In genomic region chr11:118412921-118413320, GRCh38 we compare ENCODE assay signal across 23 cellular contexts. TPM values are rescaled to one million over a fixed set of nuclear protein-coding genes. Genes with fewer than 3 reads are reported as not detected.
DNase-seq lines count a peak whose midpoint lies in the region; ATAC-seq and TF ChIP-seq lines count a peak whose summit lies in the region.
"Had no signal": no experiment of that assay in that cellular context is flagged by ENCODE, and none has a peak within 500 bp of the region (broad histone marks: within the 10 kb centered on the region; RNA-seq: fewer than 3 reads in every experiment).

No MANE protein-coding gene starts in this region.

- no TSS peak for BruUV-seq in Panc1 (replicated peaks; lab: Mats Ljungman, UMichigan)

- CTCF ChIA-PET in activated CD4-positive, alpha-beta T cell treated with anti-CD3 and anti-CD28 coated beads, Interleukin-2, amount 10 ng/mL, durations not matched to agents 7 days and 5 days (lab: Charles Lee) = interaction anchor here (0.8 to 2.5 kb wide), 6 partner anchors 10 to 63 kb away, joined by 3 to 11 read pairs (median 3); no protein-coding TSS in a partner anchor
- CTCF ChIA-PET in CD8-positive, alpha-beta memory T cell (lab: Charles Lee) = no interaction called here
- CTCF ChIA-PET in Panc1 (lab: Charles Lee) = no interaction called here

- no peak overlapping the region for H3K4me3 Mint-ChIP-seq in activated CD4-positive, alpha-beta T cell treated with anti-CD3 and anti-CD28 coated beads, Interleukin-2, amount 10 ng/mL, durations not matched to agents 7 days and 5 days
- no peak overlapping the region for H3K4me3 Mint-ChIP-seq in CD8-positive, alpha-beta memory T cell
- H3K4me3 Mint-ChIP-seq in natural killer cell treated with Interleukin-12 subunit alpha and Interleukin-12 subunit beta and Interleukin-15 and Interleukin-18, amount 100 ng/mL, for 72 hours = no peak overlapping the region
- H3K4me3 Mint-ChIP-seq: CD8-positive, alpha-beta T cell; GM23338; HFFc6 had no signal

- no peaks in the 10 kb centered on the region for H3K9me3 Mint-ChIP-seq in activated CD4-positive, alpha-beta T cell treated with anti-CD3 and anti-CD28 coated beads, Interleukin-2, amount 10 ng/mL, durations not matched to agents 7 days and 5 days
- H3K9me3 Mint-ChIP-seq in CD8-positive, alpha-beta memory T cell = no peaks in the 10 kb centered on the region
- no peaks in the 10 kb centered on the region for H3K9me3 Mint-ChIP-seq in natural killer cell treated with Interleukin-12 subunit alpha and Interleukin-12 subunit beta and Interleukin-15 and Interleukin-18, amount 100 ng/mL, for 72 hours
- H3K9me3 Mint-ChIP-seq: CD8-positive, alpha-beta T cell; GM23338; HFFc6 had no signal

- no peak for DNase-seq in activated CD4-positive, alpha-beta T cell treated with anti-CD3 and anti-CD28 coated beads, Interleukin-2, amount 10 ng/mL, durations not matched to agents 7 days and 5 days
- DNase-seq in activated CD4-positive, alpha-beta T cell treated with anti-CD3 and anti-CD28 coated beads for 1 hour = no peak
- no peak for DNase-seq in CD8-positive, alpha-beta memory T cell
- no peak for DNase-seq in Panc1 (ENCODE audit: low read depth, low spot score)
- DNase-seq in mucosa of descending colon = peak in 1 of 3 donors; percentile 17
- no peak for DNase-seq in kidney glomerular epithelial cell (lab: John Stamatoyannopoulos, UW)
- DNase-seq in natural killer cell treated with Interleukin-12 subunit alpha and Interleukin-12 subunit beta and Interleukin-15 and Interleukin-18, amount 100 ng/mL, for 72 hours (ENCODE audit: low spot score) = no peak
- DNase-seq: AML-193; CD8-positive, alpha-beta T cell; DMS 273 treated with DMSO at 0.1 percent for 48 hours; DND-41; HFFc6; KBM-7; MV-4-11; NCI-H2029; NCI-H446; NCI-H526; Peyer's patch; SIG-M5 had no signal

- H3K27me3 ChIP-seq in CD8-positive, alpha-beta memory T cell (ENCODE audit: insufficient read depth, low read length, poor library complexity, severe bottlenecking) = no peaks in the 10 kb centered on the region
- H3K27me3 ChIP-seq in Panc1 (ENCODE audit: control insufficient read depth, insufficient read depth, low read length) = no peaks in the 10 kb centered on the region
- H3K27me3 ChIP-seq: BLaER1 treated with 17β-estradiol and CSF1 and Interleukin-3, amounts not matched to agents 10 nM and 100 nM; Peyer's patch had no signal

- intact Hi-C loops in Panc1 (cut with micrococcal nuclease; ENCODE audit: unreplicated experiment) (no loop called here), mucosa of descending colon (cut with DNase I, micrococcal nuclease) (no loop called here)

- H3K27me3 Mint-ChIP-seq in activated CD4-positive, alpha-beta T cell treated with anti-CD3 and anti-CD28 coated beads, Interleukin-2, amount 10 ng/mL, durations not matched to agents 7 days and 5 days = no peaks in the 10 kb centered on the region
- H3K27me3 Mint-ChIP-seq in CD8-positive, alpha-beta memory T cell = no peaks in the 10 kb centered on the region
- H3K27me3 Mint-ChIP-seq in natural killer cell treated with Interleukin-12 subunit alpha and Interleukin-12 subunit beta and Interleukin-15 and Interleukin-18, amount 100 ng/mL, for 72 hours = no peaks in the 10 kb centered on the region

- POLR2A ChIA-PET in activated CD4-positive, alpha-beta T cell treated with anti-CD3 and anti-CD28 coated beads, Interleukin-2, amount 10 ng/mL, durations not matched to agents 7 days and 5 days (lab: Charles Lee) = interaction anchor here (1.0 kb wide), 1 partner anchor 15 kb away, joined by 3 read pairs; no protein-coding TSS in a partner anchor
- POLR2A ChIA-PET in CD8-positive, alpha-beta memory T cell (lab: Charles Lee) = no interaction called here
- POLR2A ChIA-PET in Panc1 (lab: Charles Lee) = interaction anchor here (0.6 kb wide), 1 partner anchor 79 kb away, joined by 3 read pairs; no protein-coding TSS in a partner anchor

- H3K36me3 Mint-ChIP-seq in activated CD4-positive, alpha-beta T cell treated with anti-CD3 and anti-CD28 coated beads, Interleukin-2, amount 10 ng/mL, durations not matched to agents 7 days and 5 days (ENCODE audit: low read depth) = peaks cover 30% of the 10 kb centered on the region
- H3K36me3 Mint-ChIP-seq in CD8-positive, alpha-beta memory T cell = peaks cover 0 to 30% (median 4%) of the 10 kb centered on the region in 3 donors
- no peaks in the 10 kb centered on the region for H3K36me3 Mint-ChIP-seq in natural killer cell treated with Interleukin-12 subunit alpha and Interleukin-12 subunit beta and Interleukin-15 and Interleukin-18, amount 100 ng/mL, for 72 hours

- no peak overlapping the region for H3K4me3 ChIP-seq in CD8-positive, alpha-beta memory T cell (ENCODE audit: low read length)
- H3K4me3 ChIP-seq in Panc1 (ENCODE audit: low read depth in 2 of 2, low read length in 2 of 2) (no peak overlapping the region), mucosa of descending colon (no peak overlapping the region)
- H3K4me3 ChIP-seq: A549; BLaER1 treated with 17β-estradiol and CSF1 and Interleukin-3, amounts not matched to agents 10 nM and 100 nM; GM23338; HAP-1; Peyer's patch had no signal

- peak overlapping the region; percentile 16 for H3K27ac Mint-ChIP-seq in activated CD4-positive, alpha-beta T cell treated with anti-CD3 and anti-CD28 coated beads, Interleukin-2, amount 10 ng/mL, durations not matched to agents 7 days and 5 days
- peak overlapping the region in 5 of 8 donors; percentile 7 to 60 (median 16) for H3K27ac Mint-ChIP-seq in CD8-positive, alpha-beta memory T cell
- no peak overlapping the region for H3K27ac Mint-ChIP-seq in natural killer cell treated with Interleukin-12 subunit alpha and Interleukin-12 subunit beta and Interleukin-15 and Interleukin-18, amount 100 ng/mL, for 72 hours
- H3K27ac Mint-ChIP-seq: GM23338, HFFc6 had no signal

- TF ChIP-seq CTCF in Panc1 (IDR thresholded peaks at IDR 0.05) (no peak), mucosa of descending colon (IDR thresholded peaks at IDR 0.05) (no peak)

- no peak overlapping the region for H3K27ac ChIP-seq in CD8-positive, alpha-beta memory T cell (ENCODE audit: low read depth, low read length)
- H3K27ac ChIP-seq in Panc1 (ENCODE audit: low read length) = peak overlapping the region; percentile 96
- H3K27ac ChIP-seq: A549; BLaER1 treated with 17β-estradiol and CSF1 and Interleukin-3, amounts not matched to agents 10 nM and 100 nM; Peyer's patch had no signal

- ATAC-seq in Panc1 (no peak), mucosa of descending colon (peak; percentile 55)
- no peak for ATAC-seq in natural killer cell treated with Interleukin-12 subunit alpha and Interleukin-12 subunit beta and Interleukin-15 and Interleukin-18, amount 100 ng/mL, for 72 hours
- ATAC-seq: A549; CD8-positive, alpha-beta T cell; GM23338 had no signal

- no peaks in the 10 kb centered on the region for H3K4me1 ChIP-seq in CD8-positive, alpha-beta memory T cell (ENCODE audit: insufficient read depth, low read length)
- peaks cover 75% of the 10 kb centered on the region for H3K4me1 ChIP-seq in Panc1 (ENCODE audit: control insufficient read depth, insufficient read depth, low read length)
- peaks cover 15% of the 10 kb centered on the region for H3K4me1 ChIP-seq in mucosa of descending colon (ENCODE audit: low read depth)
- H3K4me1 ChIP-seq: Peyer's patch had no signal

- in situ Hi-C loops in Panc1 (cut with HindIII; ENCODE audit: low pct_unique_long_range_greater_than_20kb, low sequenced_read_pairs) = no loop called here

- H3K9me3 ChIP-seq in CD8-positive, alpha-beta memory T cell (ENCODE audit: low read length) = no peaks in the 10 kb centered on the region
- no peaks in the 10 kb centered on the region for H3K9me3 ChIP-seq in Panc1 (ENCODE audit: control insufficient read depth, insufficient read depth, low read depth, low read length)
- no peaks in the 10 kb centered on the region for H3K9me3 ChIP-seq in mucosa of descending colon
- H3K9me3 ChIP-seq: A549; BLaER1 treated with 17β-estradiol and CSF1 and Interleukin-3, amounts not matched to agents 10 nM and 100 nM; HAP-1; Peyer's patch had no signal

- peaks cover 5% of the 10 kb centered on the region for H3K4me1 Mint-ChIP-seq in activated CD4-positive, alpha-beta T cell treated with anti-CD3 and anti-CD28 coated beads, Interleukin-2, amount 10 ng/mL, durations not matched to agents 7 days and 5 days
- H3K4me1 Mint-ChIP-seq in CD8-positive, alpha-beta memory T cell = peaks cover 14 to 18% (median 18%) of the 10 kb centered on the region in 3 donors
- peaks cover 8 to 12% of the 10 kb centered on the region in 2 donors for H3K4me1 Mint-ChIP-seq in natural killer cell treated with Interleukin-12 subunit alpha and Interleukin-12 subunit beta and Interleukin-15 and Interleukin-18, amount 100 ng/mL, for 72 hours (ENCODE audit: low read depth in 2 of 2)

- H3K36me3 ChIP-seq in CD8-positive, alpha-beta memory T cell (ENCODE audit: insufficient read depth, low read length) = no peaks in the 10 kb centered on the region
- H3K36me3 ChIP-seq in Panc1 (ENCODE audit: control insufficient read depth, insufficient read depth, low read length) = peaks cover 17% of the 10 kb centered on the region
- no peaks in the 10 kb centered on the region for H3K36me3 ChIP-seq in mucosa of descending colon (ENCODE audit: low read depth)

RNA-seq across cellular contexts. Expression of gene ATP5MG, which starts 11.5 kb away (rescaled TPM):
- 100 to 1,000 TPM; 195 to 272 TPM for total RNA-seq in activated CD4-positive, alpha-beta T cell treated with anti-CD3 and anti-CD28 coated beads, Interleukin-2, amount 10 ng/mL, durations not matched to agents 7 days and 5 days
- total RNA-seq in CD8-positive, alpha-beta memory T cell = 100 to 1,000 TPM; 277 to 280 TPM
- polyA plus RNA-seq in CD8-positive, alpha-beta memory T cell = 632 TPM
- total RNA-seq in Panc1 (2021; ENCODE audit: unreplicated experiment) (504 TPM), mucosa of descending colon (100 to 1,000 TPM; 224 to 287 (median 262) TPM)
- polyA plus RNA-seq in Panc1 (2012; ENCODE audit: insufficient read length) = 755 TPM
- 100 to 1,000 TPM; 183 to 189 TPM for total RNA-seq in natural killer cell treated with Interleukin-12 subunit alpha and Interleukin-12 subunit beta and Interleukin-15 and Interleukin-18, amount 100 ng/mL, for 72 hours

RNA-seq across cellular contexts. Expression of gene KMT2A, which starts 23.4 kb away (rescaled TPM):
- total RNA-seq in activated CD4-positive, alpha-beta T cell treated with anti-CD3 and anti-CD28 coated beads, Interleukin-2, amount 10 ng/mL, durations not matched to agents 7 days and 5 days = 100 to 1,000 TPM in 1 of 2 experiments, 10 to 100 TPM in 1; 93.4 to 102 TPM
- total RNA-seq in CD8-positive, alpha-beta memory T cell = 10 to 100 TPM; 80.0 to 80.6 TPM
- 40.5 TPM for polyA plus RNA-seq in CD8-positive, alpha-beta memory T cell
- total RNA-seq in Panc1 (2021; ENCODE audit: unreplicated experiment) = 139 TPM
- 74.2 TPM for polyA plus RNA-seq in Panc1 (2012; ENCODE audit: insufficient read length)
- 10 to 100 TPM; 49.0 to 89.3 (median 51.4) TPM for total RNA-seq in mucosa of descending colon
- 100 to 1,000 TPM; 145 to 202 TPM for total RNA-seq in natural killer cell treated with Interleukin-12 subunit alpha and Interleukin-12 subunit beta and Interleukin-15 and Interleukin-18, amount 100 ng/mL, for 72 hours

RNA-seq across cellular contexts. Expression of gene UBE4A, which starts 53.5 kb away (rescaled TPM):
- total RNA-seq in activated CD4-positive, alpha-beta T cell treated with anti-CD3 and anti-CD28 coated beads, Interleukin-2, amount 10 ng/mL, durations not matched to agents 7 days and 5 days = 10 to 100 TPM; 42.6 to 49.1 TPM
- total RNA-seq in CD8-positive, alpha-beta memory T cell = 10 to 100 TPM; 55.9 to 56.8 TPM
- polyA plus RNA-seq in CD8-positive, alpha-beta memory T cell = 27.8 TPM
- total RNA-seq in Panc1 (2021; ENCODE audit: unreplicated experiment) (57.9 TPM), mucosa of descending colon (10 to 100 TPM; 42.3 to 50.1 (median 46.1) TPM)
- polyA plus RNA-seq in Panc1 (2012; ENCODE audit: insufficient read length) = 17.5 TPM
- total RNA-seq in natural killer cell treated with Interleukin-12 subunit alpha and Interleukin-12 subunit beta and Interleukin-15 and Interleukin-18, amount 100 ng/mL, for 72 hours = 10 to 100 TPM; 45.0 to 58.8 TPM

Comparison
In these comparisons a context has a peak if more than half of its experiments do, and no peak if none do; other contexts are left out.
1. H3K27ac Mint-ChIP-seq: peak in activated CD4-positive, alpha-beta T cell treated with anti-CD3 and anti-CD28 coated beads, Interleukin-2, amount 10 ng/mL, durations not matched to agents 7 days and 5 days (single experiment) and CD8-positive, alpha-beta memory T cell (5 of 8); none in natural killer cell treated with Interleukin-12 subunit alpha and Interleukin-12 subunit beta and Interleukin-15 and Interleukin-18, amount 100 ng/mL, for 72 hours (0 of 2).